12 cellular contexts compared by ENCODE assay signal in the genomic region with DNA sequence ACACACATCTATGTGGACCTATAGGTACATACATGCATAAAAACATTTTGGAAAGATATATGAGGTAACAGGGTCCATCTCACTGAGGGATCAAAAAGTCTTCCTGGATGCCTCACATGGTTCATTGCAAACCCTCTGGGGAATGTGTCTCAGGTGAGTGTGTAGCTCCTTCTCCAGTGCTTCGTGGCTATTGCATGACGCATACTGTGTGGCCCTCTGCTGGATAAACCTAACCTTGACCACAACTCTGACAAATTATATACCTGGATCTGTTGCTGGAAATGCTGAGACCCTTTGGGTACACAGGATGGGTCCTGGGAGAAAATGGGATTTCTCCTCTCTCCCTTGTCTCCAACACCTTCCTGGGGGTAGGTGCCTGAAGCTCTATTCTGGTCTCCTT.
A peak's percentile ranks its signal among the peaks of the same experiment; 100 is the strongest.
DNase-seq lines count a peak whose midpoint lies in the region; FAIRE-seq and TF ChIP-seq lines count a peak whose summit lies in the region.
"Had no signal": no experiment of that assay in that cellular context is flagged by ENCODE, and none has a peak within 500 bp of the region (broad histone marks: within the 10 kb centered on the region; RNA-seq: fewer than 3 reads in every experiment).

No MANE protein-coding gene starts in this region.

- no peaks in the 10 kb centered on the region for H3K27me3 Mint-ChIP-seq in activated T-helper 2 cell treated with anti-CD3 and anti-CD28 coated beads, Interferon-gamma antibody, Interleukin-2, Interleukin-4, amounts not matched to agents 10 μg/mL and 5 μg/mL and 100 μg/mL, durations not matched to agents 14 hours and 24 hours and 36 hours (ENCODE audit: low read depth)
- H3K27me3 Mint-ChIP-seq: IgD-negative memory B cell had no signal

- H3K4me3 Mint-ChIP-seq in activated T-helper 2 cell treated with anti-CD3 and anti-CD28 coated beads, Interferon-gamma antibody, Interleukin-2, Interleukin-4, amounts not matched to agents 10 μg/mL and 5 μg/mL and 100 μg/mL, durations not matched to agents 14 hours and 24 hours and 36 hours (ENCODE audit: low read depth), result no peak overlapping the region
- H3K4me3 Mint-ChIP-seq: activated T-cell treated with anti-CD3 and anti-CD28 coated beads, Interleukin-2, amount 50 U/mL, for 4 hours; IgD-negative memory B cell had no signal

- no peak for FAIRE-seq in H54 (lab: Jason Lieb, UNC)

- H3K27ac ChIP-seq in C4-2B, result no peak overlapping the region
- H3K27ac ChIP-seq: BLaER1 had no signal

- no peak overlapping the region for H3K27ac Mint-ChIP-seq in activated T-helper 2 cell treated with anti-CD3 and anti-CD28 coated beads, Interferon-gamma antibody, Interleukin-2, Interleukin-4, amounts not matched to agents 10 μg/mL and 5 μg/mL and 100 μg/mL, durations not matched to agents 14 hours and 24 hours and 36 hours
- H3K27ac Mint-ChIP-seq: IgD-negative memory B cell had no signal

- intact Hi-C loops in activated T-helper 2 cell treated with anti-CD3 and anti-CD28 coated beads, Interferon-gamma antibody, Interleukin-2, Interleukin-4, amounts not matched to agents 10 μg/mL and 5 μg/mL and 100 μg/mL, durations not matched to agents 14 hours and 24 hours and 36 hours (cut with micrococcal nuclease), result no loop called here

- TF ChIP-seq CTCF in C4-2B (conservative IDR thresholded peaks at IDR 0.05), result peak; percentile 41

- H3K36me3 Mint-ChIP-seq in activated T-helper 2 cell treated with anti-CD3 and anti-CD28 coated beads, Interferon-gamma antibody, Interleukin-2, Interleukin-4, amounts not matched to agents 10 μg/mL and 5 μg/mL and 100 μg/mL, durations not matched to agents 14 hours and 24 hours and 36 hours (ENCODE audit: low read depth), result no peaks in the 10 kb centered on the region

- no peak for TF ChIP-seq POLR2A in H54 (IDR thresholded peaks at IDR 0.05; ENCODE audit: low read depth, low read length)

- DNase-seq in H54 (ENCODE audit: insufficient read length, low spot score) (peak; percentile 5), RPMI8226 (peak; percentile 31), islet precursor cell (peak; percentile 79), NCI-H1930 (lab: John Stamatoyannopoulos, UW) (no peak), ureter (ENCODE audit: low spot score) (no peak)
- no peak for DNase-seq in activated CD4-positive, alpha-beta T cell treated with anti-CD3 and anti-CD28 coated beads, Interleukin-2, amount 50 U/mL, for 4 hours
- DNase-seq in activated T-helper 2 cell treated with anti-CD3 and anti-CD28 coated beads, Interferon-gamma antibody, Interleukin-2, Interleukin-4, amounts not matched to agents 10 μg/mL and 5 μg/mL and 100 μg/mL, durations not matched to agents 14 hours and 24 hours and 36 hours (ENCODE audit: low spot score), result no peak
- DNase-seq: activated T-cell treated with anti-CD3 and anti-CD28 coated beads, Interleukin-2, amount 50 U/mL, for 4 hours; NCI-H774 had no signal

- no peaks in the 10 kb centered on the region for H3K4me1 Mint-ChIP-seq in activated T-helper 2 cell treated with anti-CD3 and anti-CD28 coated beads, Interferon-gamma antibody, Interleukin-2, Interleukin-4, amounts not matched to agents 10 μg/mL and 5 μg/mL and 100 μg/mL, durations not matched to agents 14 hours and 24 hours and 36 hours (ENCODE audit: low read depth)

- no peaks in the 10 kb centered on the region for H3K9me3 Mint-ChIP-seq in activated T-helper 2 cell treated with anti-CD3 and anti-CD28 coated beads, Interferon-gamma antibody, Interleukin-2, Interleukin-4, amounts not matched to agents 10 μg/mL and 5 μg/mL and 100 μg/mL, durations not matched to agents 14 hours and 24 hours and 36 hours
- H3K9me3 Mint-ChIP-seq: activated T-cell treated with anti-CD3 and anti-CD28 coated beads, Interleukin-2, amount 50 U/mL, for 4 hours; IgD-negative memory B cell had no signal

Comparison
In these comparisons a context has a peak if more than half of its experiments do, and no peak if none do; other contexts are left out.
1. DNase-seq: peak in H54 (single experiment), RPMI8226 (single experiment) and islet precursor cell (single experiment); none in activated CD4-positive, alpha-beta T cell treated with anti-CD3 and anti-CD28 coated beads, Interleukin-2, amount 50 U/mL, for 4 hours (0 of 2), activated T-helper 2 cell treated with anti-CD3 and anti-CD28 coated beads, Interferon-gamma antibody, Interleukin-2, Interleukin-4, amounts not matched to agents 10 μg/mL and 5 μg/mL and 100 μg/mL, durations not matched to agents 14 hours and 24 hours and 36 hours (single experiment), NCI-H1930 (0 of 2) and ureter (single experiment).